8 cellular contexts compared by ENCODE assay signal in genomic region chr10:128035557-128035973, GRCh38.
DNase-seq lines count a peak whose midpoint lies in the region; ATAC-seq and TF ChIP-seq lines count a peak whose summit lies in the region.

No MANE protein-coding gene starts in this region.

- no peak overlapping the region for H3K4me3 Mint-ChIP-seq in activated B cell treated with CpG ODN at 0.5 μM for 24 hours

- TF ChIP-seq CTCF in activated B cell treated with CpG ODN at 0.5 μM for 24 hours (IDR thresholded peaks at IDR 0.05) = peak; percentile 18

- no peaks in the 10 kb centered on the region for H3K4me1 Mint-ChIP-seq in activated B cell treated with CpG ODN at 0.5 μM for 24 hours

- POLR2A ChIA-PET in activated B cell treated with CpG ODN at 0.5 μM for 24 hours (lab: Charles Lee) = interaction anchor here (1.2 to 1.8 kb wide), 4 partner anchors 12 to 34 kb away, joined by 3 to 16 read pairs (median 6); no protein-coding TSS in a partner anchor

- no peaks in the 10 kb centered on the region for H3K9me3 Mint-ChIP-seq in activated B cell treated with CpG ODN at 0.5 μM for 24 hours

- H3K27me3 Mint-ChIP-seq in activated B cell treated with CpG ODN at 0.5 μM for 24 hours = peaks cover 2% of the 10 kb centered on the region

- H3K36me3 Mint-ChIP-seq in activated B cell treated with CpG ODN at 0.5 μM for 24 hours (ENCODE audit: low read depth) = no peaks in the 10 kb centered on the region

- DNase-seq in activated B cell treated with CpG ODN at 0.5 μM for 24 hours (peak; percentile 50), medulla oblongata (ENCODE audit: extremely low spot score) (peak; percentile 37), NCI-H1048 (lab: John Stamatoyannopoulos, UW) (no peak)
- peak; percentile 43 for DNase-seq in central memory CD4-positive, alpha-beta T cell
- DNase-seq in stimulated activated naive CD8-positive, alpha-beta T cell treated with anti-CD3 and anti-CD28 coated beads, Interleukin-15, Interleukin-2, amounts not matched to agents 100 U/mL and 50 U/mL, for 24 hours = peak; percentile 79

- peak; percentile 85 for ATAC-seq in GM18511 (IDR thresholded peaks at IDR 0.05; ENCODE audit: unreplicated experiment)
- peak; percentile 72 for ATAC-seq in HG03442 (IDR thresholded peaks at IDR 0.05; ENCODE audit: unreplicated experiment)
- peak; percentile 81 for ATAC-seq in activated B cell treated with CpG ODN at 0.5 μM for 24 hours (ENCODE audit: low read depth)
- peak; percentile 80 for ATAC-seq in stimulated activated naive CD8-positive, alpha-beta T cell treated with anti-CD3 and anti-CD28 coated beads, Interleukin-15, Interleukin-2, amounts not matched to agents 100 U/mL and 50 U/mL, for 24 hours
- no peak for ATAC-seq in GM18861 (IDR thresholded peaks at IDR 0.05; ENCODE audit: unreplicated experiment)

- no peak overlapping the region for H3K27ac Mint-ChIP-seq in activated B cell treated with CpG ODN at 0.5 μM for 24 hours

- intact Hi-C loops in activated B cell treated with CpG ODN at 0.5 μM for 24 hours (cut with micrococcal nuclease) = loop anchor here (1.0 to 2.0 kb wide), 4 partner anchors 12 to 115 kb away; no protein-coding TSS in a partner anchor

- CTCF ChIA-PET in activated B cell treated with CpG ODN at 0.5 μM for 24 hours (lab: Charles Lee) = interaction anchor here (0.7 to 5.8 kb wide), 19 partner anchors 8 to 320 kb away, joined by 3 to 196 read pairs (median 5); no protein-coding TSS in a partner anchor
